Comparison of ENCODE assay signal across 1 cellular context in genomic region chr16:5349661-5350060, GRCh38.
TF ChIP-seq lines count a peak whose summit lies in the region.

No MANE protein-coding gene starts in this region.

TF ChIP-seq in SK-N-SH treated with all-trans-retinoic acid at 6 μM for 48 hours, 23 proteins besides CTCF, POLR2A, EP300 and RAD21 (continued from another document):
- no peak for TF ChIP-seq TSHZ2 (CRISPR knock-in tag; IDR thresholded peaks at IDR 0.05)
- no peak for TF ChIP-seq BACH2 (CRISPR knock-in tag; IDR thresholded peaks at IDR 0.05; ENCODE audit: borderline replicate concordance)
- TF ChIP-seq TCF4 (CRISPR knock-in tag; IDR thresholded peaks at IDR 0.05; ENCODE audit: borderline replicate concordance), result no peak
- no peak for TF ChIP-seq ESRRG (CRISPR knock-in tag; IDR thresholded peaks at IDR 0.05)
- TF ChIP-seq GLIS3 (CRISPR knock-in tag; IDR thresholded peaks at IDR 0.05), result no peak
- no peak for TF ChIP-seq ZNF565 (CRISPR knock-in tag; conservative IDR thresholded peaks at IDR 0.05; ENCODE audit: low read depth)
- TF ChIP-seq PATZ1 (CRISPR knock-in tag; IDR thresholded peaks at IDR 0.05; ENCODE audit: borderline replicate concordance), result no peak
- TF ChIP-seq ARNTL (CRISPR knock-in tag; IDR thresholded peaks at IDR 0.05; ENCODE audit: borderline replicate concordance, low read depth), result no peak
- no peak for TF ChIP-seq CSDC2 (CRISPR knock-in tag; IDR thresholded peaks at IDR 0.05)
- no peak for TF ChIP-seq ZNF8 (CRISPR knock-in tag; IDR thresholded peaks at IDR 0.05)
- TF ChIP-seq ISL1 (CRISPR knock-in tag; IDR thresholded peaks at IDR 0.05), result no peak
- TF ChIP-seq PPARA (CRISPR knock-in tag; IDR thresholded peaks at IDR 0.05; ENCODE audit: borderline replicate concordance), result no peak
- TF ChIP-seq TOX (CRISPR knock-in tag; IDR thresholded peaks at IDR 0.05; ENCODE audit: borderline replicate concordance), result no peak
- no peak for TF ChIP-seq RARB (CRISPR knock-in tag; IDR thresholded peaks at IDR 0.05)
- no peak for TF ChIP-seq ZNF70 (CRISPR knock-in tag; IDR thresholded peaks at IDR 0.05)
